In genomic region chr3:189771842-189772494, GRCh38 we compare ENCODE assay signal across 1 cellular context.
TF ChIP-seq lines count a peak whose summit lies in the region.

No MANE protein-coding gene starts in this region.

TF ChIP-seq in IMR-90, 13 proteins besides CTCF, POLR2A, EP300 and RAD21:
- TF ChIP-seq BHLHE40 (IDR thresholded peaks at IDR 0.05; ENCODE audit: low read depth, low read length) (no peak), RFX5 (IDR thresholded peaks at IDR 0.05; ENCODE audit: low read depth, low read length) (no peak), USF2 (IDR thresholded peaks at IDR 0.05; ENCODE audit: low read depth, low read length) (no peak), NFE2L2 (IDR thresholded peaks at IDR 0.05; ENCODE audit: low read depth, low read length) (no peak), SMC3 (IDR thresholded peaks at IDR 0.05; ENCODE audit: low read depth, low read length) (no peak)
